ENCODE assay signal across 23 cellular contexts in genomic region chr10:2150315-2150714, GRCh38.
"Had no signal": no experiment of that assay in that cellular context is flagged by ENCODE, and none has a peak within 500 bp of the region (broad histone marks: within the 10 kb centered on the region; RNA-seq: fewer than 3 reads in every experiment).

No MANE protein-coding gene starts in this region.

- H3K9me3 ChIP-seq: esophagus muscularis mucosa, gastroesophageal sphincter, left ventricle myocardium inferior, lower lobe of right lung, neutrophil, right atrium auricular region, thoracic aorta, transverse colon had no signal

- H3K4me3 Mint-ChIP-seq: dendritic cell treated with granulocyte-macrophage colony-stimulating factor and Interleukin-4, amounts not matched to agents 40 ng/mL and 50 ng/mL, for 4 days; effector memory CD8-positive, alpha-beta T cell; memory B cell; naive thymus-derived CD4-positive, alpha-beta T cell; nephron progenitor cell; stimulated activated naive B cell treated with anti-CD40 and anti-IgM and Interleukin-4, amounts not matched to agents 10 μg/mL and 1 μg/mL and 100 μg/mL, for 72 hours; stimulated activated naive CD8-positive, alpha-beta T cell treated with anti-CD3 and anti-CD28 coated beads, Interleukin-15, amount 100 ng/mL, for 72 hours had no signal

- H3K9me3 Mint-ChIP-seq: dendritic cell treated with granulocyte-macrophage colony-stimulating factor and Interleukin-4, amounts not matched to agents 40 ng/mL and 50 ng/mL, for 4 days; effector memory CD8-positive, alpha-beta T cell; memory B cell; naive thymus-derived CD4-positive, alpha-beta T cell; nephron progenitor cell; stimulated activated naive B cell treated with anti-CD40 and anti-IgM and Interleukin-4, amounts not matched to agents 10 μg/mL and 1 μg/mL and 100 μg/mL, for 72 hours; stimulated activated naive CD8-positive, alpha-beta T cell treated with anti-CD3 and anti-CD28 coated beads, Interleukin-15, amount 100 ng/mL, for 72 hours had no signal

- H3K27ac ChIP-seq: epithelial cell of prostate, esophagus muscularis mucosa, gastroesophageal sphincter, left ventricle myocardium inferior, lower lobe of right lung, neutrophil, right atrium auricular region, sigmoid colon, skin epidermis, thoracic aorta, transverse colon had no signal

- H3K27ac Mint-ChIP-seq: dendritic cell treated with granulocyte-macrophage colony-stimulating factor and Interleukin-4, amounts not matched to agents 40 ng/mL and 50 ng/mL, for 4 days; effector memory CD8-positive, alpha-beta T cell; memory B cell; naive thymus-derived CD4-positive, alpha-beta T cell; nephron progenitor cell; stimulated activated naive B cell treated with anti-CD40 and anti-IgM and Interleukin-4, amounts not matched to agents 10 μg/mL and 1 μg/mL and 100 μg/mL, for 72 hours; stimulated activated naive CD8-positive, alpha-beta T cell treated with anti-CD3 and anti-CD28 coated beads, Interleukin-15, amount 100 ng/mL, for 72 hours had no signal

- H3K36me3 Mint-ChIP-seq: memory B cell; naive thymus-derived CD4-positive, alpha-beta T cell; stimulated activated naive B cell treated with anti-CD40 and anti-IgM and Interleukin-4, amounts not matched to agents 10 μg/mL and 1 μg/mL and 100 μg/mL, for 72 hours had no signal

- DNase-seq: effector memory CD8-positive, alpha-beta T cell; glutamatergic neuron; kidney; left cardiac atrium; left ventricle myocardium inferior; lower lobe of right lung; naive thymus-derived CD4-positive, alpha-beta T cell; nephron progenitor cell; sigmoid colon; stimulated activated CD4-positive, alpha-beta T cell treated with anti-CD3 and anti-CD28 coated beads, Interleukin-2, amount 100 ng/mL, for 24 hours; stimulated activated CD4-positive, alpha-beta T cell treated with anti-CD3 and anti-CD28 coated beads, Interleukin-4, amount 100 ng/mL, for 4 hours; stimulated activated naive B cell treated with anti-CD40 and anti-IgM and Interleukin-4, amounts not matched to agents 10 μg/mL and 1 μg/mL and 100 μg/mL, for 72 hours; stimulated activated naive CD8-positive, alpha-beta T cell treated with anti-CD3 and anti-CD28 coated beads, Interleukin-15, amount 100 ng/mL, for 72 hours; transverse colon had no signal

- H3K4me1 Mint-ChIP-seq: memory B cell; naive thymus-derived CD4-positive, alpha-beta T cell; stimulated activated naive B cell treated with anti-CD40 and anti-IgM and Interleukin-4, amounts not matched to agents 10 μg/mL and 1 μg/mL and 100 μg/mL, for 72 hours; stimulated activated naive CD8-positive, alpha-beta T cell treated with anti-CD3 and anti-CD28 coated beads, Interleukin-15, amount 100 ng/mL, for 72 hours had no signal

- H3K36me3 ChIP-seq: esophagus muscularis mucosa, gastroesophageal sphincter, left ventricle myocardium inferior, lower lobe of right lung, neutrophil, right atrium auricular region, sigmoid colon, thoracic aorta, transverse colon had no signal

- H3K4me3 ChIP-seq: esophagus muscularis mucosa, gastroesophageal sphincter, left ventricle myocardium inferior, lower lobe of right lung, right atrium auricular region, sigmoid colon, skin epidermis, thoracic aorta, transverse colon had no signal

- H3K27me3 ChIP-seq: neutrophil, right atrium auricular region, sigmoid colon, transverse colon had no signal

- H3K4me1 ChIP-seq: esophagus muscularis mucosa, gastroesophageal sphincter, left ventricle myocardium inferior, lower lobe of right lung, right atrium auricular region, sigmoid colon, transverse colon had no signal

- H3K27me3 Mint-ChIP-seq: dendritic cell treated with granulocyte-macrophage colony-stimulating factor and Interleukin-4, amounts not matched to agents 40 ng/mL and 50 ng/mL, for 4 days had no signal
